19 cellular contexts compared by ENCODE assay signal in genomic region chr9:36162211-36162610, GRCh38. TPM values are rescaled to one million over a fixed set of nuclear protein-coding genes. Genes with fewer than 3 reads are reported as not detected.
DNase-seq lines count a peak whose midpoint lies in the region; ATAC-seq and TF ChIP-seq lines count a peak whose summit lies in the region.
"Had no signal": no experiment of that assay in that cellular context is flagged by ENCODE, and none has a peak within 500 bp of the region (broad histone marks: within the 10 kb centered on the region; RNA-seq: fewer than 3 reads in every experiment).

No MANE protein-coding gene starts in this region.

- peaks cover 38% of the 10 kb centered on the region for H3K36me3 Mint-ChIP-seq in CD4-positive, CD25-positive, alpha-beta regulatory T cell
- no peaks in the 10 kb centered on the region for H3K36me3 Mint-ChIP-seq in progenitor cell of endocrine pancreas (ENCODE audit: insufficient read depth)

- H3K9ac ChIP-seq in iPS-18a (ENCODE audit: low read length): peak overlapping the region; percentile 42
- H3K9ac ChIP-seq: parathyroid adenoma had no signal

- TF ChIP-seq CTCF in progenitor cell of endocrine pancreas (IDR thresholded peaks at IDR 0.05; ENCODE audit: unreplicated experiment): no peak

- no peak overlapping the region for H3K4me3 ChIP-seq in CD4-positive, CD25-positive, alpha-beta regulatory T cell (ENCODE audit: low read depth, low read length)
- no peak overlapping the region for H3K4me3 ChIP-seq in SJCRH30
- no peak overlapping the region for H3K4me3 ChIP-seq in iPS-18a (ENCODE audit: low read length)

- peaks cover 12% of the 10 kb centered on the region for H3K36me3 ChIP-seq in CD4-positive, CD25-positive, alpha-beta regulatory T cell (ENCODE audit: control insufficient read depth, insufficient read depth, low read length)
- H3K36me3 ChIP-seq in SJCRH30 (no peaks in the 10 kb centered on the region), iPS-18a (ENCODE audit: control insufficient read depth, low read depth, low read length) (no peaks in the 10 kb centered on the region)

- H3K4me1 ChIP-seq in CD4-positive, CD25-positive, alpha-beta regulatory T cell (ENCODE audit: control insufficient read depth, insufficient read depth, low read length, poor library complexity, severe bottlenecking): peaks cover 11% of the 10 kb centered on the region
- H3K4me1 ChIP-seq in SJCRH30: peaks cover 34% of the 10 kb centered on the region
- peaks cover 35% of the 10 kb centered on the region for H3K4me1 ChIP-seq in iPS-18a (ENCODE audit: control insufficient read depth, low read depth, low read length)
- H3K4me1 ChIP-seq: parathyroid adenoma had no signal

- no peaks in the 10 kb centered on the region for H3K27me3 ChIP-seq in CD4-positive, CD25-positive, alpha-beta regulatory T cell (ENCODE audit: control insufficient read depth, insufficient read depth, low read length)
- no peaks in the 10 kb centered on the region for H3K27me3 ChIP-seq in SJCRH30
- no peaks in the 10 kb centered on the region for H3K27me3 ChIP-seq in iPS-18a (ENCODE audit: control insufficient read depth, insufficient read depth, low read length)

- H3K4me1 Mint-ChIP-seq in CD4-positive, CD25-positive, alpha-beta regulatory T cell: peaks cover 0 to 26% (median 13%) of the 10 kb centered on the region in 4 donors
- H3K4me1 Mint-ChIP-seq in progenitor cell of endocrine pancreas (ENCODE audit: low read depth): peaks cover 4% of the 10 kb centered on the region

- H3K27ac ChIP-seq in CD4-positive, CD25-positive, alpha-beta regulatory T cell (ENCODE audit: insufficient read depth, low read length, poor library complexity, severe bottlenecking): no peak overlapping the region
- H3K27ac ChIP-seq in SJCRH30: peak overlapping the region; percentile 97; the same call in 1 of the 2 replicates
- no peak overlapping the region for H3K27ac ChIP-seq in iPS-18a (ENCODE audit: low read length)
- H3K27ac ChIP-seq: parathyroid adenoma had no signal

- no peaks in the 10 kb centered on the region for H3K9me3 ChIP-seq in CD4-positive, CD25-positive, alpha-beta regulatory T cell (ENCODE audit: control insufficient read depth in 2 of 2, low read length in 2 of 2)
- H3K9me3 ChIP-seq in SJCRH30 (replicated peaks) (no peaks in the 10 kb centered on the region), iPS-18a (ENCODE audit: control insufficient read depth, low read depth, low read length) (no peaks in the 10 kb centered on the region)

- DNase-seq in CD4-positive, CD25-positive, alpha-beta regulatory T cell: no peak
- no peak for DNase-seq in SJCRH30
- DNase-seq in progenitor cell of endocrine pancreas (ENCODE audit: low spot score, unreplicated experiment): no peak
- DNase-seq in SW480 (ENCODE audit: low spot score): no peak
- no peak for DNase-seq in stimulated activated CD4-positive, alpha-beta T cell treated with anti-CD3 and anti-CD28 coated beads, Interleukin-1b, Interleukin-23, amount 100 ng/mL, for 48 hours
- DNase-seq in NCI-H446 treated with DMSO at 0.1 percent for 48 hours (lab: John Stamatoyannopoulos, UW): no peak
- DNase-seq: activated CD4-positive, alpha-beta T cell treated with anti-CD3 and anti-CD28 coated beads for 4 hours; activated CD8-positive, alpha-beta memory T cell treated with anti-CD3 and anti-CD28 coated beads, Interleukin-2, amount 50 U/mL, for 48 hours; activated naive CD4-positive, alpha-beta T cell; GF-D8; NCI-H1436 treated with DMSO at 0.1 percent for 48 hours; RPMI8226; stimulated activated CD4-positive, alpha-beta T cell treated with anti-CD3 and anti-CD28 coated beads, Interleukin-12 subunit alpha, Interleukin-12 subunit beta, amount 100 ng/mL, for 4 hours; stimulated activated naive CD4-positive, alpha-beta T cell treated with Interleukin-2 at 50 U/mL for 16 hours had no signal

- ATAC-seq in CD4-positive, CD25-positive, alpha-beta regulatory T cell (ENCODE audit: low read depth in 2 of 2): no peak
- no peak for ATAC-seq in activated CD4-positive, CD25-positive, alpha-beta regulatory T cell treated with anti-CD3 and anti-CD28 coated beads, Interleukin-2, amount 50 U/mL, for 24 hours
- ATAC-seq: esophagus mucosa had no signal

- H3K27ac Mint-ChIP-seq in CD4-positive, CD25-positive, alpha-beta regulatory T cell: peak overlapping the region in 2 of 3 donors; percentile 43 to 55
- H3K27ac Mint-ChIP-seq in progenitor cell of endocrine pancreas: peak overlapping the region; percentile 85

- H3K4me3 Mint-ChIP-seq in CD4-positive, CD25-positive, alpha-beta regulatory T cell: no peak overlapping the region
- H3K4me3 Mint-ChIP-seq in progenitor cell of endocrine pancreas (ENCODE audit: low read depth): no peak overlapping the region

- no peaks in the 10 kb centered on the region for H3K9me3 Mint-ChIP-seq in CD4-positive, CD25-positive, alpha-beta regulatory T cell
- H3K9me3 Mint-ChIP-seq in progenitor cell of endocrine pancreas (ENCODE audit: low read depth): no peaks in the 10 kb centered on the region

- H3K27me3 Mint-ChIP-seq in CD4-positive, CD25-positive, alpha-beta regulatory T cell: no peaks in the 10 kb centered on the region
- H3K27me3 Mint-ChIP-seq in progenitor cell of endocrine pancreas: peaks cover 22% of the 10 kb centered on the region

RNA-seq across cellular contexts. Expression of gene CCIN, which starts 7.0 kb away (rescaled TPM):
- 1.4 TPM for total RNA-seq in CD4-positive, CD25-positive, alpha-beta regulatory T cell
- polyA plus RNA-seq in CD4-positive, CD25-positive, alpha-beta regulatory T cell: under 1 TPM in 1 of 4 donors, not detected in 3; 0.38 TPM
- 0.05 and 0.24 TPM in 2 replicates for total RNA-seq in SJCRH30 (2014; rRNA removed; shearing (Covaris generic))
- not detected in 2 replicates for total RNA-seq in progenitor cell of endocrine pancreas
- total RNA-seq: esophagus mucosa, kidney epithelial cell had no signal

RNA-seq across cellular contexts. Expression of gene GLIPR2, which starts 25.7 kb away (rescaled TPM):
- 55.7 TPM for total RNA-seq in CD4-positive, CD25-positive, alpha-beta regulatory T cell
- polyA plus RNA-seq in CD4-positive, CD25-positive, alpha-beta regulatory T cell: 100 to 1,000 TPM; 106 to 175 (median 139) TPM
- 26.3 and 27.1 TPM in 2 replicates for total RNA-seq in SJCRH30 (2014; rRNA removed; shearing (Covaris generic))
- total RNA-seq in progenitor cell of endocrine pancreas: 7.3 TPM in 2 replicates

RNA-seq across cellular contexts. Expression of gene CLTA, which starts 28.5 kb away (rescaled TPM):
- 46.7 TPM for total RNA-seq in CD4-positive, CD25-positive, alpha-beta regulatory T cell
- polyA plus RNA-seq in CD4-positive, CD25-positive, alpha-beta regulatory T cell: 100 to 1,000 TPM; 152 to 175 (median 168) TPM
- total RNA-seq in SJCRH30 (2014; rRNA removed; shearing (Covaris generic)): 175 and 179 TPM in 2 replicates
- 178 and 185 TPM in 2 replicates for total RNA-seq in progenitor cell of endocrine pancreas
